22 cellular contexts compared by ENCODE assay signal in the genomic region with DNA sequence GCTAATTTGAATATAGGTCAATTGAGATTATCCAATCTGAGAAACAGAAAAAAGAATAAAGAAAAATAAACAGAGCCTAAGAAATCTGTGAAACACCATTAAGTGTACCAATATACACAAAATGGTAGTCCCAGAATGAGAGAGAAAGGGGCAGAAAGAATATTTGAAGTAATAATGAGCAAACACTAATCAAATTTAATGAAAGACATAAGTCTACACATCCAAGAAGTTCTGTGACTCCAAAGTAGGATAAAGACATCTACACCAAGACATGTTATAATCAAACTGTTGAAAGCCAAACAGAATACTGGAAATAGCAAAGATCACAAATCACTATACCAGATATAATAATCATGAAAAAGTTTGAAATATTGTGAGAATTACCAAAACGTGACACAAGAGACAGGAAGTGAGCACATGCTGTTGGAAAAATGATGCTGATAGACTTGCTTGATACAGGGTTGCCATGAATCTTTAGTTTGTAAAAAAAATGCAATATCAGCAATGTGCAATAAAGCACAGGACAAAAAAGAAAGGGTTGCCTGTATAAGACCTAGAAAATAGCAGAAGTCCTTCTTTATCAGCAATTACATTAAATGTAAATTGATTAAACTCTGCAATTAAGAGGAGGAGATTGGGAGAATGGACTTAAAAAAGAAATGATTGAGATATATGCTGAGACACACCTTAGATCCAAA.
"Had no signal": no experiment of that assay in that cellular context is flagged by ENCODE, and none has a peak within 500 bp of the region (broad histone marks: within the 10 kb centered on the region; RNA-seq: fewer than 3 reads in every experiment).

No MANE protein-coding gene starts in this region.

- H3K9ac ChIP-seq: KMS-11, SK-N-SH had no signal

- ATAC-seq: T-cell had no signal

- FAIRE-seq: HTR-8/SVneo had no signal

- H3K27me3 Mint-ChIP-seq: T-cell had no signal

- H3K27ac ChIP-seq: HL-60, KMS-11, RWPE1 had no signal

- DNase-seq: Kasumi-1, MM.1S, NCI-H1092 treated with DMSO at 0.1 percent for 48 hours, NCI-H1436, NCI-H187, NCI-H2029, NCI-H2081 treated with DMSO at 0.1 percent for 48 hours, NCI-H2171, NCI-H226, NCI-H446, NCI-H510A, NCI-H524 treated with DMSO at 0.1 percent for 48 hours, NCI-H69, NCI-H774, SHP77, SK-N-SH, SW 1271, T-cell had no signal

- H3K4me2 ChIP-seq: KMS-11, SK-N-SH had no signal

- H3K27ac Mint-ChIP-seq: T-cell had no signal

- H3K4me3 Mint-ChIP-seq: T-cell had no signal
